7 cellular contexts compared by ENCODE assay signal in genomic region chr17:59549009-59549408, GRCh38. TPM values are rescaled to one million over a fixed set of nuclear protein-coding genes. Genes with fewer than 3 reads are reported as not detected.
DNase-seq lines count a peak whose midpoint lies in the region; ATAC-seq, FAIRE-seq and TF ChIP-seq lines count a peak whose summit lies in the region.
"Not testable (repeated sequence)": the region's sequence is repeated elsewhere in the genome, so short reads cannot be mapped to it uniquely, and the experiment has no call there.

No MANE protein-coding gene starts in this region.

- H3K27me3 Mint-ChIP-seq in GM23338 (ENCODE audit: insufficient read depth, low read depth, poor library complexity); neural progenitor cell (ENCODE audit: insufficient read depth, low read depth): not testable (repeated sequence)

- TF ChIP-seq POLR2A in K562 (conservative IDR thresholded peaks at IDR 0.05): not testable (repeated sequence)

- CTCF ChIA-PET in SK-N-SH (lab: Yijun Ruan, JAX): interaction anchor here (1.1 to 3.1 kb wide), 5 partner anchors 10 to 27 kb away, joined by 3 to 20 read pairs (median 6); no protein-coding TSS in a partner anchor
- CTCF ChIA-PET in K562 (lab: Yijun Ruan, JAX; ENCODE audit: low intra/inter-chr PET ratio): not testable (repeated sequence)

- not testable (repeated sequence) for H3K27me3 ChIP-seq in GM23338 (ENCODE audit: insufficient read depth); SK-N-SH (ENCODE audit: insufficient read depth); K562 (ENCODE audit: control insufficient read depth in 2 of 2, insufficient read depth in 2 of 2, low read length in 2 of 2); neural progenitor cell

- H2AFZ ChIP-seq in GM23338: 0 out of 2 replicates have a peak overlapping the region, but pooled peaks have one; percentile 57
- not testable (repeated sequence) for H2AFZ ChIP-seq in SK-N-SH (ENCODE audit: low read depth); K562 (ENCODE audit: low read depth, low read length); neural progenitor cell (replicated peaks)

- TF ChIP-seq CTCF in GM23338 (conservative IDR thresholded peaks at IDR 0.05; ENCODE audit: low read depth in 2 of 2); SK-N-SH (IDR thresholded peaks at IDR 0.05); K562 (IDR thresholded peaks at IDR 0.05 in 2 of 3, conservative IDR thresholded peaks at IDR 0.05 in 1 of 3; ENCODE audit: insufficient read depth in 2 of 3, low read depth in 1 of 3, low read length in 3 of 3); fibroblast of villous mesenchyme (IDR thresholded peaks at IDR 0.05; ENCODE audit: insufficient read depth, low read depth, low read length); neural progenitor cell (IDR thresholded peaks at IDR 0.05): not testable (repeated sequence)

- not testable (repeated sequence) for H3K4me1 ChIP-seq in GM23338 (ENCODE audit: insufficient read depth); K562 (replicated peaks in 1 of 2; ENCODE audit: control insufficient read depth in 2 of 2, insufficient read depth in 2 of 2, low read length in 2 of 2); neural progenitor cell
- H3K4me1 ChIP-seq in SK-N-SH (ENCODE audit: control insufficient read depth in 1 of 2, insufficient read depth in 2 of 2, low read depth in 1 of 2, low read length in 1 of 2): peaks cover 9 to 11% of the 10 kb centered on the region in 2 experiments

- in situ Hi-C loops in K562 (cut with MboI): not testable (repeated sequence)

- DNase-seq in GM23338 (ENCODE audit: low spot score) (peak; percentile 14), NCI-H226 (peak; percentile 21), K562 (ENCODE audit: extremely low read depth in 1 of 4, low spot score in 3 of 4) (peak in 1 of 4 experiments; percentile 44), fibroblast of villous mesenchyme (ENCODE audit: low read depth) (peak; percentile 20)
- not testable (repeated sequence) for DNase-seq in SK-N-SH; neural progenitor cell (ENCODE audit: low spot score); urothelium cell line (ENCODE audit: low spot score)

- not testable (repeated sequence) for H3K4me2 ChIP-seq in GM23338; SK-N-SH; K562 (ENCODE audit: insufficient read depth, low read length); neural progenitor cell

- POLR2A ChIA-PET in SK-N-SH (lab: Yijun Ruan, JAX): not testable (repeated sequence)
- POLR2A ChIA-PET in K562 (lab: Yijun Ruan, JAX): interaction anchor here (1.3 kb wide), 2 partner anchors 20 to 70 kb away, joined by 3 to 4 read pairs; partner anchors contain the start of gene CLTC

- H3K36me3 Mint-ChIP-seq in GM23338 (ENCODE audit: low read depth); neural progenitor cell: not testable (repeated sequence)

- not testable (repeated sequence) for H3K9me3 ChIP-seq in SK-N-SH; K562 (replicated peaks; ENCODE audit: control insufficient read depth, insufficient read depth, low read depth, low read length); neural progenitor cell (ENCODE audit: low read depth)

- not testable (repeated sequence) for H3K9ac ChIP-seq in SK-N-SH; K562 (ENCODE audit: insufficient read depth in 1 of 2, low read depth in 2 of 2, low read length in 2 of 2); neural progenitor cell

- intact Hi-C loops in K562 (cut with micrococcal nuclease): not testable (repeated sequence)

- 86% methylated on average over 9 of the region's 9 CpGs for WGBS in SK-N-SH (ENCODE audit: low lambda C conversion rate)
- WGBS in K562 (ENCODE audit: insufficient coverage, low coverage, missing lambda C conversion rate): 14% methylated on average over 9 of the region's 9 CpGs

- not testable (repeated sequence) for FAIRE-seq in K562 (lab: Jason Lieb, UNC)
- FAIRE-seq in urothelium cell line (lab: Jason Lieb, UNC): peak; percentile 30

- not testable (repeated sequence) for ATAC-seq in GM23338
- peak; percentile 90 for ATAC-seq in K562

- not testable (repeated sequence) for H3K9me3 Mint-ChIP-seq in GM23338, neural progenitor cell

- not testable (repeated sequence) for H3K9me1 ChIP-seq in K562 (ENCODE audit: control insufficient read depth, insufficient read depth, low read length)

- H3F3A ChIP-seq in GM23338 (replicated peaks; ENCODE audit: low read depth); neural progenitor cell (ENCODE audit: low read depth): not testable (repeated sequence)
- H3F3A ChIP-seq in SK-N-SH (replicated peaks; ENCODE audit: insufficient read depth): peaks cover 11% of the 10 kb centered on the region

- H4K20me1 ChIP-seq in GM23338 (replicated peaks; ENCODE audit: insufficient read depth); SK-N-SH (ENCODE audit: insufficient read depth); K562 (replicated peaks; ENCODE audit: control insufficient read depth, insufficient read depth, low read length); neural progenitor cell (ENCODE audit: low read depth): not testable (repeated sequence)

- not testable (repeated sequence) for H3K4me3 Mint-ChIP-seq in GM23338, neural progenitor cell

- H3K79me2 ChIP-seq in GM23338 (replicated peaks; ENCODE audit: insufficient read depth); SK-N-SH (ENCODE audit: insufficient read depth); K562 (ENCODE audit: control insufficient read depth, insufficient read depth, low read length); neural progenitor cell (ENCODE audit: low read depth): not testable (repeated sequence)

- not testable (repeated sequence) for TF ChIP-seq RAD21 in SK-N-SH (IDR thresholded peaks at IDR 0.05; ENCODE audit: low read length); K562 (CRISPR knock-in tag; conservative IDR thresholded peaks at IDR 0.05 in 1 of 2, IDR thresholded peaks at IDR 0.05 in 1 of 2)

- not testable (repeated sequence) for TF ChIP-seq EP300 in SK-N-SH (IDR thresholded peaks at IDR 0.05; ENCODE audit: borderline replicate concordance in 1 of 2, low read depth in 1 of 2, low read length in 1 of 2); K562 (IDR thresholded peaks at IDR 0.05; ENCODE audit: low read length)

- H3K27ac Mint-ChIP-seq in GM23338: not testable (repeated sequence)
- H3K27ac Mint-ChIP-seq in neural progenitor cell: peak overlapping the region; percentile 57

- not testable (repeated sequence) for H3K4me3 ChIP-seq in GM23338; SK-N-SH (ENCODE audit: low read depth in 2 of 2, low read length in 1 of 2); K562; fibroblast of villous mesenchyme (ENCODE audit: low read depth, low read length); neural progenitor cell

- H3K9me2 ChIP-seq in GM23338 (ENCODE audit: insufficient read depth); SK-N-SH: not testable (repeated sequence)

- not testable (repeated sequence) for H3K36me3 ChIP-seq in GM23338 (ENCODE audit: insufficient read depth); SK-N-SH (replicated peaks in 1 of 2; ENCODE audit: control insufficient read depth in 1 of 2, insufficient read depth in 2 of 2, low read length in 1 of 2); K562 (ENCODE audit: control insufficient read depth, insufficient read depth, low read length); neural progenitor cell

- not testable (repeated sequence) for BruUV-seq in K562 (replicated peaks; lab: Mats Ljungman, UMichigan)

- not testable (repeated sequence) for H3K27ac ChIP-seq in GM23338 (ENCODE audit: low read depth); SK-N-SH (ENCODE audit: low read depth in 2 of 2, low read length in 1 of 2); K562 (ENCODE audit: extremely low read depth, low read depth, low read length); neural progenitor cell

- H3K4me1 Mint-ChIP-seq in GM23338, neural progenitor cell: not testable (repeated sequence)

RNA-seq across cellular contexts. Expression of gene DHX40, which starts 16.4 kb away (rescaled TPM):
- total RNA-seq in GM23338 (2014; rRNA removed; shearing (Covaris generic)): 37.6 and 38.2 TPM in 2 replicates
- polyA plus RNA-seq in GM23338 (2016; fragmentation: Nextera tagmentation; extraction: Ambion mirVana) (14.5 and 17.3 TPM in 2 replicates), SK-N-SH (2012; rRNA removed) (33.8 and 45.5 TPM in 2 replicates), K562 (2011; rRNA removed) (26.7 and 38.6 TPM in 2 replicates), K562 (2014; fragmentation: Illumina TruSeq; extraction: Trizol) (18.7 and 18.9 TPM in 2 replicates), K562 (2014; fragmentation: Nextera tagmentation; extraction: Ambion mirVana) (1 to 10 TPM; 7.2 to 7.3 TPM), K562 (2014; rRNA removed) (15.5 and 16.4 TPM in 2 replicates)
- 56.4 and 58.0 TPM in 2 replicates for polyA plus RNA-seq in SK-N-SH (2012; cell fraction: cytosol; rRNA removed)
- polyA plus RNA-seq in SK-N-SH (2012; cell fraction: nucleus; rRNA removed): 14.6 and 42.4 TPM in 2 replicates
- total RNA-seq in K562 (2011; cell fraction: chromatin; rRNA removed; ENCODE audit: low replicate concordance): 22.1 and 45.7 TPM in 2 replicates
- total RNA-seq in K562 (2011; cell fraction: nucleolus; rRNA removed): 8.0 and 11.2 TPM in 2 replicates
- 12.7 and 15.3 TPM in 2 replicates for total RNA-seq in K562 (2011; cell fraction: nucleoplasm; rRNA removed)
- total RNA-seq in K562 (2014; rRNA removed) (17.0 and 21.7 TPM in 2 replicates), K562 (2014; rRNA removed; fragmentation: Illumina TruSeq; extraction: Trizol) (26.4 and 31.6 TPM in 2 replicates), K562 (2015; rRNA removed; fragmentation: Illumina TruSeq; extraction: Trizol) (18.5 and 21.4 TPM in 2 replicates), K562 (2021) (18.2 and 18.5 TPM in 2 replicates), fibroblast of villous mesenchyme (44.1 and 66.9 TPM in 2 replicates), neural progenitor cell (ENCODE audit: low replicate concordance) (81.5 and 108 TPM in 2 replicates)
- polyA plus RNA-seq in K562 (2011; cell fraction: cytosol; rRNA removed): 6.1 and 13.1 TPM in 2 replicates
- 10.3 and 17.9 TPM in 2 replicates for polyA plus RNA-seq in K562 (2011; cell fraction: nucleus; rRNA removed)
- polyA plus RNA-seq in K562 (2012): 15.2 and 21.3 TPM in 2 replicates
- 45.2 and 48.4 TPM in 2 replicates for polyA minus RNA-seq in K562 (2011; rRNA and poly(A)+ RNA removed)
- polyA minus RNA-seq in K562 (2011; cell fraction: cytosol; rRNA and poly(A)+ RNA removed): 22.1 and 23.2 TPM in 2 replicates
- 11.0 and 15.9 TPM in 2 replicates for polyA minus RNA-seq in K562 (2011; cell fraction: nucleus; rRNA and poly(A)+ RNA removed)
